In the genomic region with DNA sequence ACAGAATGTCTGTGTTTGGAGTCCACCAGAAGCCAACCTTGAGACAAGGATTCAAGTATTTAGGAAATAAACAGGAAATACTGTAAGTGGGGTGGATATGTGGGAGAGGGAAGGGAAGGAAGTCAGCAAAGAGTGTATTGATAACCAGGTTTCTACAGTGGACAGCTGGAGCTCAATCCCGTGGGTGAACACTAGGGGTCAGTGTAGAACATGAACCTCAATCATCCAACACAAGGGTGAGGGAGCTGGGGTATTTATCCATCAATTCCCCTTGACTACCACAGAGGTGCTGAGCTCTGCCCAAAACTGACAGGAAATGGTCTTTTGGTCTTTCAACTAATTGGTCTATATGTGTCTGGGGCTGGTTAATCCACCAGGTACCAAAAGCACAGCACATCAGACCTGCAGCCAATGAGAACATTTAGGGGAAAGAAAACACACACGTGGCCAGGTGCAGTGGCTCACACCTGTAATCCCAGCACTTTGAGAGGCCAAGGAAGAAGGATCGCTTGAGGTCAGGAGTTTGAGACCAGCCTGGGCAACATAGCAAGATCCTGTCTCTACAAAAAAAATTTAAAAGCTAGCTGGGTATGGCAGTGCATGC, we compare ENCODE assay signal across 9 cellular contexts. TPM values are rescaled to one million over a fixed set of nuclear protein-coding genes. Genes with fewer than 3 reads are reported as not detected.
DNase-seq lines count a peak whose midpoint lies in the region; ATAC-seq and TF ChIP-seq lines count a peak whose summit lies in the region.
"Had no signal": no experiment of that assay in that cellular context is flagged by ENCODE, and none has a peak within 500 bp of the region (broad histone marks: within the 10 kb centered on the region; RNA-seq: fewer than 3 reads in every experiment).

No MANE protein-coding gene starts in this region.

- no peak for ATAC-seq in HG02763 (IDR thresholded peaks at IDR 0.05; ENCODE audit: unreplicated experiment)

- peaks cover 4% of the 10 kb centered on the region for H3F3A ChIP-seq in neural progenitor cell (ENCODE audit: low read depth)

- no peak overlapping the region for H3K9ac ChIP-seq in neural progenitor cell

- TF ChIP-seq CTCF in neural progenitor cell (IDR thresholded peaks at IDR 0.05) = peak; percentile 69

- H2AFZ ChIP-seq in neural progenitor cell (replicated peaks) = no peak overlapping the region

- no peaks in the 10 kb centered on the region for H3K9me3 ChIP-seq in neural progenitor cell (ENCODE audit: low read depth)

- peak; percentile 51 for DNase-seq in COLO829 (ENCODE audit: low spot score)
- peak; percentile 62 for DNase-seq in Jurkat, Clone E6-1 (ENCODE audit: low read depth, low spot score)
- DNase-seq in activated CD4-positive, alpha-beta T cell treated with anti-CD3 and anti-CD28 coated beads for 48 hours = peak; percentile 76
- DNase-seq in epidermal melanocyte (ENCODE audit: insufficient read length, low spot score) = peak; percentile 22
- peak; percentile 45 for DNase-seq in neural progenitor cell (ENCODE audit: low spot score)
- no peak for DNase-seq in GOT3 (lab: John Stamatoyannopoulos, UW)
- DNase-seq in cerebellum (ENCODE audit: low spot score) = no peak

- peaks cover 2% of the 10 kb centered on the region for H3K4me1 Mint-ChIP-seq in neural progenitor cell

- no peak overlapping the region for H3K4me3 ChIP-seq in Jurkat, Clone E6-1 (ENCODE audit: low read length)
- no peak overlapping the region for H3K4me3 ChIP-seq in neural progenitor cell

- no peak overlapping the region for H3K27ac ChIP-seq in neural progenitor cell

- no peaks in the 10 kb centered on the region for H3K79me2 ChIP-seq in neural progenitor cell (ENCODE audit: low read depth)

- no peak overlapping the region for H3K4me2 ChIP-seq in neural progenitor cell

- H3K27ac Mint-ChIP-seq in neural progenitor cell = no peak overlapping the region

- H4K20me1 ChIP-seq in neural progenitor cell (ENCODE audit: low read depth) = no peaks in the 10 kb centered on the region

- H3K4me3 Mint-ChIP-seq in neural progenitor cell = no peak overlapping the region

- H3K36me3 Mint-ChIP-seq in neural progenitor cell = peaks cover 4% of the 10 kb centered on the region

- H3K27me3 Mint-ChIP-seq in neural progenitor cell (ENCODE audit: insufficient read depth, low read depth) = peaks cover 7% of the 10 kb centered on the region

- H3K36me3 ChIP-seq in neural progenitor cell = no peaks in the 10 kb centered on the region

- no peaks in the 10 kb centered on the region for H3K4me1 ChIP-seq in neural progenitor cell

- no peaks in the 10 kb centered on the region for H3K27me3 ChIP-seq in neural progenitor cell

- peaks cover 34% of the 10 kb centered on the region for H3K9me3 Mint-ChIP-seq in neural progenitor cell

RNA-seq across cellular contexts. Expression of a gene that starts 5.6 kb away (rescaled TPM):
- not detected for polyA plus RNA-seq in Jurkat, Clone E6-1 (2012; ENCODE audit: insufficient read depth, insufficient read length)
- total RNA-seq in neural progenitor cell (ENCODE audit: low replicate concordance) (8.0 and 25.2 TPM in 2 replicates), cerebellum (3.2 TPM)

RNA-seq across cellular contexts. Expression of a gene that starts 19.6 kb away (rescaled TPM):
- polyA plus RNA-seq in Jurkat, Clone E6-1 (2012; ENCODE audit: insufficient read depth, insufficient read length) = not detected
- total RNA-seq in neural progenitor cell (ENCODE audit: low replicate concordance) (not detected in 2 replicates), cerebellum (not detected)
- total RNA-seq: NCI-H460 had no signal

RNA-seq across cellular contexts. Expression of a gene that starts 52.3 kb away (rescaled TPM):
- polyA plus RNA-seq in Jurkat, Clone E6-1 (2012; ENCODE audit: insufficient read depth, insufficient read length) = not detected
- total RNA-seq in neural progenitor cell (ENCODE audit: low replicate concordance) = not detected in 2 replicates
- not detected for total RNA-seq in cerebellum
- total RNA-seq: NCI-H460 had no signal

Comparison
In these comparisons a context has a peak if more than half of its experiments do, and no peak if none do; other contexts are left out.
1. DNase-seq: peak in COLO829 (single experiment), Jurkat, Clone E6-1 (single experiment), activated CD4-positive, alpha-beta T cell treated with anti-CD3 and anti-CD28 coated beads for 48 hours (single experiment), epidermal melanocyte (single experiment) and neural progenitor cell (single experiment); none in GOT3 (single experiment) and cerebellum (single experiment).